In the genomic region with DNA sequence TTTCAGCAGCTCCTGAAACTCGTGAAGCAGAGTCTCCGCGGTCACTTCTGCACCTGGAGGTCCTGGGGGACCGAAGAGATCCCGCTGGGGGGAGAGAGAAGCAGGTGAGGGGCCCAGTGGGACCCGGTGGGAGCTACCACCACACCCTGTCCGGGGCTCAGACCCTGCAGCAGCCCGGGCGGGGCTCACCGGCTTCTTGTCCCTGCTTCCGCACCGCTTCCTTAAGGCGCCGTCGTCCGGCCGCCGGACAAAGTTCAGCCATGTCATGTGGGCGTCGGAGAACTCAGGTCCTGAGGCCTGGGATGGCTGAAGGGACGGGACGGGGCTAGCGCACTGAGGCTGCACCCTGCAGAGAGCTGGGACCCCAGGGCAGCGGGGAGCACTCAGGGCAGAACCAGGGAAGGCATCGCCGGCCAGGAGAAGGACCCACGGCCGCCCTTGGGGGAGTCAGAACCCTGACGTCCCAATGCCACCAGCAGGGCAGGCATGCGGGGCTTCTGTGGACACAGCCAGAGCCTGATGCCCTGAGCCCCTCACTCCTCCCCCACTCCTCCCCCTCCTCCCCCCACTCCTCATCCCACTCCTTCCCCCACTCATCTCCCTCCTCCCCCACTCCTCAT, we compare ENCODE assay signal across 1 cellular context.
A peak's percentile ranks its signal among the peaks of the same experiment; 100 is the strongest.
TF ChIP-seq lines count a peak whose summit lies in the region.

No MANE protein-coding gene starts in this region.

TF ChIP-seq in K562, 482 proteins besides CTCF, POLR2A, EP300 and RAD21:
- TF ChIP-seq POLR2G (IDR thresholded peaks at IDR 0.05; ENCODE audit: low read depth, low read length), result 0 out of 2 replicates have a peak, but pooled peaks have one; percentile 25
- TF ChIP-seq ZNF431 (CRISPR knock-in tag; IDR thresholded peaks at IDR 0.05), result no peak
- no peak for TF ChIP-seq NFIX (CRISPR knock-in tag; IDR thresholded peaks at IDR 0.05; ENCODE audit: low read depth)
- peak; percentile 97 for TF ChIP-seq PCBP1 (IDR thresholded peaks at IDR 0.05; ENCODE audit: low read depth, low read length, poor library complexity, severe bottlenecking)
- TF ChIP-seq, protein P1, sequence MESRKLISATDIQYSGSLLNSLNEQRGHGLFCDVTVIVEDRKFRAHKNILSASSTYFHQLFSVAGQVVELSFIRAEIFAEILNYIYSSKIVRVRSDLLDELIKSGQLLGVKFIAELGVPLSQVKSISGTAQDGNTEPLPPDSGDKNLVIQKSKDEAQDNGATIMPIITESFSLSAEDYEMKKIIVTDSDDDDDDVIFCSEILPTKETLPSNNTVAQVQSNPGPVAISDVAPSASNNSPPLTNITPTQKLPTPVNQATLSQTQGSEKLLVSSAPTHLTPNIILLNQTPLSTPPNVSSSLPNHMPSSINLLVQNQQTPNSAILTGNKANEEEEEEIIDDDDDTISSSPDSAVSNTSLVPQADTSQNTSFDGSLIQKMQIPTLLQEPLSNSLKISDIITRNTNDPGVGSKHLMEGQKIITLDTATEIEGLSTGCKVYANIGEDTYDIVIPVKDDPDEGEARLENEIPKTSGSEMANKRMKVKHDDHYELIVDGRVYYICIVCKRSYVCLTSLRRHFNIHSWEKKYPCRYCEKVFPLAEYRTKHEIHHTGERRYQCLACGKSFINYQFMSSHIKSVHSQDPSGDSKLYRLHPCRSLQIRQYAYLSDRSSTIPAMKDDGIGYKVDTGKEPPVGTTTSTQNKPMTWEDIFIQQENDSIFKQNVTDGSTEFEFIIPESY (CRISPR knock-in tag; IDR thresholded peaks at IDR 0.05), result peak; percentile 97
- peak; percentile 97 for TF ChIP-seq ZNF263 (CRISPR knock-in tag; IDR thresholded peaks at IDR 0.05; ENCODE audit: borderline replicate concordance)
- peak; percentile 50; the same call in 1 of the 2 replicates for TF ChIP-seq ZBTB7A (IDR thresholded peaks at IDR 0.05; ENCODE audit: borderline replicate concordance, control insufficient read depth, low read depth, low read length)
- TF ChIP-seq, protein P2, sequence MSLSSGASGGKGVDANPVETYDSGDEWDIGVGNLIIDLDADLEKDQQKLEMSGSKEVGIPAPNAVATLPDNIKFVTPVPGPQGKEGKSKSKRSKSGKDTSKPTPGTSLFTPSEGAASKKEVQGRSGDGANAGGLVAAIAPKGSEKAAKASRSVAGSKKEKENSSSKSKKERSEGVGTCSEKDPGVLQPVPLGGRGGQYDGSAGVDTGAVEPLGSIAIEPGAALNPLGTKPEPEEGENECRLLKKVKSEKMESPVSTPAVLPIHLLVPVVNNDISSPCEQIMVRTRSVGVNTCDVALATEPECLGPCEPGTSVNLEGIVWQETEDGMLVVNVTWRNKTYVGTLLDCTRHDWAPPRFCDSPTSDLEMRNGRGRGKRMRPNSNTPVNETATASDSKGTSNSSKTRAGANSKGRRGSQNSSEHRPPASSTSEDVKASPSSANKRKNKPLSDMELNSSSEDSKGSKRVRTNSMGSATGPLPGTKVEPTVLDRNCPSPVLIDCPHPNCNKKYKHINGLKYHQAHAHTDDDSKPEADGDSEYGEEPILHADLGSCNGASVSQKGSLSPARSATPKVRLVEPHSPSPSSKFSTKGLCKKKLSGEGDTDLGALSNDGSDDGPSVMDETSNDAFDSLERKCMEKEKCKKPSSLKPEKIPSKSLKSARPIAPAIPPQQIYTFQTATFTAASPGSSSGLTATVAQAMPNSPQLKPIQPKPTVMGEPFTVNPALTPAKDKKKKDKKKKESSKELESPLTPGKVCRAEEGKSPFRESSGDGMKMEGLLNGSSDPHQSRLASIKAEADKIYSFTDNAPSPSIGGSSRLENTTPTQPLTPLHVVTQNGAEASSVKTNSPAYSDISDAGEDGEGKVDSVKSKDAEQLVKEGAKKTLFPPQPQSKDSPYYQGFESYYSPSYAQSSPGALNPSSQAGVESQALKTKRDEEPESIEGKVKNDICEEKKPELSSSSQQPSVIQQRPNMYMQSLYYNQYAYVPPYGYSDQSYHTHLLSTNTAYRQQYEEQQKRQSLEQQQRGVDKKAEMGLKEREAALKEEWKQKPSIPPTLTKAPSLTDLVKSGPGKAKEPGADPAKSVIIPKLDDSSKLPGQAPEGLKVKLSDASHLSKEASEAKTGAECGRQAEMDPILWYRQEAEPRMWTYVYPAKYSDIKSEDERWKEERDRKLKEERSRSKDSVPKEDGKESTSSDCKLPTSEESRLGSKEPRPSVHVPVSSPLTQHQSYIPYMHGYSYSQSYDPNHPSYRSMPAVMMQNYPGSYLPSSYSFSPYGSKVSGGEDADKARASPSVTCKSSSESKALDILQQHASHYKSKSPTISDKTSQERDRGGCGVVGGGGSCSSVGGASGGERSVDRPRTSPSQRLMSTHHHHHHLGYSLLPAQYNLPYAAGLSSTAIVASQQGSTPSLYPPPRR (CRISPR knock-in tag; IDR thresholded peaks at IDR 0.05; ENCODE audit: borderline replicate concordance), result no peak
- TF ChIP-seq YY1 (IDR thresholded peaks at IDR 0.05; ENCODE audit: borderline replicate concordance in 1 of 3, control insufficient read depth in 1 of 3, extremely low read depth in 1 of 3, insufficient read depth in 3 of 3, insufficient read length in 1 of 3, insufficient replicate concordance in 2 of 3, low read depth in 1 of 3, low read length in 2 of 3), result peak in 1 of 3 experiments; percentile 58
- TF ChIP-seq EGR1 (conservative IDR thresholded peaks at IDR 0.05), result 0 out of 2 replicates have a peak, but pooled peaks have one; percentile 13
- no peak for TF ChIP-seq CHCHD3 (CRISPR knock-in tag; IDR thresholded peaks at IDR 0.05)
- no peak for TF ChIP-seq MCM2 (IDR thresholded peaks at IDR 0.05; ENCODE audit: low read depth)
